In genomic region chrX:63430026-63430425, GRCh38 we compare ENCODE assay signal across 23 cellular contexts.
"Had no signal": no experiment of that assay in that cellular context is flagged by ENCODE, and none has a peak within 500 bp of the region (broad histone marks: within the 10 kb centered on the region; RNA-seq: fewer than 3 reads in every experiment).

No MANE protein-coding gene starts in this region.

- H3K4me3 Mint-ChIP-seq: dendritic cell treated with granulocyte-macrophage colony-stimulating factor and Interleukin-4, amounts not matched to agents 40 ng/mL and 50 ng/mL, for 4 days; effector memory CD8-positive, alpha-beta T cell; memory B cell; natural killer cell treated with Interleukin-12 subunit alpha and Interleukin-12 subunit beta and Interleukin-15 and Interleukin-18, amount 100 ng/mL, for 72 hours; stimulated activated effector memory CD8-positive, alpha-beta T cell treated with anti-CD3 and anti-CD28 coated beads, Interleukin-12 subunit alpha, Interleukin-12 subunit beta, amount 100 ng/mL, for 72 hours had no signal

- H3K9ac ChIP-seq: parathyroid adenoma had no signal

- H3K9me3 Mint-ChIP-seq: dendritic cell treated with granulocyte-macrophage colony-stimulating factor and Interleukin-4, amounts not matched to agents 40 ng/mL and 50 ng/mL, for 4 days; effector memory CD8-positive, alpha-beta T cell; memory B cell; natural killer cell treated with Interleukin-12 subunit alpha and Interleukin-12 subunit beta and Interleukin-15 and Interleukin-18, amount 100 ng/mL, for 72 hours; stimulated activated effector memory CD8-positive, alpha-beta T cell treated with anti-CD3 and anti-CD28 coated beads, Interleukin-12 subunit alpha, Interleukin-12 subunit beta, amount 100 ng/mL, for 72 hours had no signal

- H3K4me3 ChIP-seq: left ventricle myocardium inferior, lower lobe of right lung, psoas muscle, right lobe of liver, suprapubic skin, thyroid gland, upper lobe of left lung, uterus had no signal

- H3K4me1 ChIP-seq: left ventricle myocardium inferior, lower lobe of right lung, parathyroid adenoma, psoas muscle, right lobe of liver, suprapubic skin, thyroid gland, upper lobe of left lung, uterus had no signal

- H3K36me3 Mint-ChIP-seq: natural killer cell treated with Interleukin-12 subunit alpha and Interleukin-12 subunit beta and Interleukin-15 and Interleukin-18, amount 100 ng/mL, for 72 hours; stimulated activated effector memory CD8-positive, alpha-beta T cell treated with anti-CD3 and anti-CD28 coated beads, Interleukin-12 subunit alpha, Interleukin-12 subunit beta, amount 100 ng/mL, for 72 hours had no signal

- H3K27me3 Mint-ChIP-seq: dendritic cell treated with granulocyte-macrophage colony-stimulating factor and Interleukin-4, amounts not matched to agents 40 ng/mL and 50 ng/mL, for 4 days; effector memory CD8-positive, alpha-beta T cell; memory B cell; natural killer cell treated with Interleukin-12 subunit alpha and Interleukin-12 subunit beta and Interleukin-15 and Interleukin-18, amount 100 ng/mL, for 72 hours had no signal

- H3K27me3 ChIP-seq: foreskin keratinocyte, right lobe of liver, suprapubic skin, thyroid gland, upper lobe of left lung, uterus had no signal

- H3K9me3 ChIP-seq: left ventricle myocardium inferior, lower lobe of right lung, psoas muscle, right lobe of liver, suprapubic skin, thyroid gland, upper lobe of left lung, uterus had no signal

- H3K79me2 ChIP-seq: parathyroid adenoma had no signal

- H2AFZ ChIP-seq: parathyroid adenoma had no signal

- H3K27ac Mint-ChIP-seq: dendritic cell treated with granulocyte-macrophage colony-stimulating factor and Interleukin-4, amounts not matched to agents 40 ng/mL and 50 ng/mL, for 4 days; effector memory CD8-positive, alpha-beta T cell; memory B cell; natural killer cell treated with Interleukin-12 subunit alpha and Interleukin-12 subunit beta and Interleukin-15 and Interleukin-18, amount 100 ng/mL, for 72 hours; stimulated activated effector memory CD8-positive, alpha-beta T cell treated with anti-CD3 and anti-CD28 coated beads, Interleukin-12 subunit alpha, Interleukin-12 subunit beta, amount 100 ng/mL, for 72 hours had no signal

- H3K4me1 Mint-ChIP-seq: memory B cell; stimulated activated effector memory CD8-positive, alpha-beta T cell treated with anti-CD3 and anti-CD28 coated beads, Interleukin-12 subunit alpha, Interleukin-12 subunit beta, amount 100 ng/mL, for 72 hours had no signal

- H3K27ac ChIP-seq: foreskin keratinocyte, left ventricle myocardium inferior, lower lobe of right lung, parathyroid adenoma, psoas muscle, right lobe of liver, suprapubic skin, thyroid gland, upper lobe of left lung, uterus had no signal

- DNase-seq: effector memory CD8-positive, alpha-beta T cell; foreskin keratinocyte; kidney; left cardiac atrium; left ventricle myocardium inferior; lower lobe of right lung; midbrain; occipital lobe; psoas muscle; retina; right lobe of liver; stimulated activated CD4-positive, alpha-beta T cell treated with anti-CD3 and anti-CD28 coated beads, Interleukin-4, amount 100 ng/mL, for 1 hour; stimulated activated CD8-positive, alpha-beta memory T cell treated with anti-CD3 and anti-CD28 coated beads, Interleukin-4, amount 100 ng/mL, for 48 hours; stimulated activated naive CD8-positive, alpha-beta T cell treated with anti-CD3 and anti-CD28 coated beads, Interleukin-15, Interleukin-2, amounts not matched to agents 100 U/mL and 50 U/mL, for 24 hours; thyroid gland; upper lobe of left lung; uterus had no signal

- FAIRE-seq: kidney had no signal

- H3K36me3 ChIP-seq: left ventricle myocardium inferior, right lobe of liver, thyroid gland, uterus had no signal

- ATAC-seq: effector memory CD8-positive, alpha-beta T cell; foreskin keratinocyte; left cardiac atrium; lower lobe of right lung; natural killer cell treated with Interleukin-12 subunit alpha and Interleukin-12 subunit beta and Interleukin-15 and Interleukin-18, amount 100 ng/mL, for 72 hours; psoas muscle; right lobe of liver; stimulated activated effector memory CD8-positive, alpha-beta T cell treated with anti-CD3 and anti-CD28 coated beads, Interleukin-12 subunit alpha, Interleukin-12 subunit beta, amount 100 ng/mL, for 72 hours; stimulated activated naive CD8-positive, alpha-beta T cell treated with anti-CD3 and anti-CD28 coated beads, Interleukin-15, Interleukin-2, amounts not matched to agents 100 U/mL and 50 U/mL, for 24 hours had no signal
